In the genomic region with DNA sequence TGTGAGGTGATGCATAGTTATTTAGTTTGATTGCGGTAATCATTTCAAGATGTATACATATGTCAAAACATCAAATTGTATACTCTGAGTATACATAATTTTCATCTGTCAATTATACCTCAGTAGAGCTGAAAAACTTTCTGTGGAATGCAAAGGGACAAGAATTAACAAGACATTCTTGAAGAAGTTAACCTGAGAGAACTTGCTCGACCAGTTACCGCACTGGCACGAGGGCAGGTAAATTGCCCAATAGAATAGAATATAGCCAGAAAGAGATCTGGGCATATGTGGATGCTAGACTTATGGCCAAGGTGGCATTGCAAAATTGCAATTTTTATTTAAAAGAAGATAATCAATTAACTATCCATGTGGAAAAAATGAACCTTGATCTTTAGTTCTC, we compare ENCODE assay signal across 19 cellular contexts. TPM values are rescaled to one million over a fixed set of nuclear protein-coding genes. Genes with fewer than 3 reads are reported as not detected.
"Had no signal": no experiment of that assay in that cellular context is flagged by ENCODE, and none has a peak within 500 bp of the region (broad histone marks: within the 10 kb centered on the region; RNA-seq: fewer than 3 reads in every experiment).

No MANE protein-coding gene starts in this region.

- H3K4me3 ChIP-seq: hepatocyte, lower lobe of right lung, spleen, thoracic aorta, uterus had no signal

- ATAC-seq: left cardiac atrium; stimulated activated memory B cell treated with anti-CD40 and anti-IgM and Interleukin-4, amounts not matched to agents 10 μg/mL and 1 μg/mL and 100 μg/mL, for 72 hours had no signal

- H3K27ac Mint-ChIP-seq: activated naive CD8-positive, alpha-beta T cell treated with anti-CD3 and anti-CD28 coated beads for 36 hours; stimulated activated memory B cell treated with anti-CD40 and anti-IgM and Interleukin-4, amounts not matched to agents 10 μg/mL and 1 μg/mL and 100 μg/mL, for 72 hours had no signal

- H3K4me1 ChIP-seq: lower lobe of right lung, spleen, uterus had no signal

- H3K79me2 ChIP-seq: hepatocyte had no signal

- H3K36me3 ChIP-seq: lower lobe of right lung, spleen, thoracic aorta, uterus had no signal

- H3K36me3 Mint-ChIP-seq: activated naive CD8-positive, alpha-beta T cell treated with anti-CD3 and anti-CD28 coated beads for 36 hours; stimulated activated memory B cell treated with anti-CD40 and anti-IgM and Interleukin-4, amounts not matched to agents 10 μg/mL and 1 μg/mL and 100 μg/mL, for 72 hours had no signal

- H3K27ac ChIP-seq: hepatocyte, lower lobe of right lung, spleen, thoracic aorta, uterus had no signal

- H3K4me2 ChIP-seq: hepatocyte had no signal

- H2AFZ ChIP-seq: hepatocyte had no signal

- H3K4me1 Mint-ChIP-seq: activated naive CD8-positive, alpha-beta T cell treated with anti-CD3 and anti-CD28 coated beads for 36 hours; stimulated activated memory B cell treated with anti-CD40 and anti-IgM and Interleukin-4, amounts not matched to agents 10 μg/mL and 1 μg/mL and 100 μg/mL, for 72 hours had no signal

- H3K4me3 Mint-ChIP-seq: activated naive CD8-positive, alpha-beta T cell treated with anti-CD3 and anti-CD28 coated beads for 36 hours; stimulated activated memory B cell treated with anti-CD40 and anti-IgM and Interleukin-4, amounts not matched to agents 10 μg/mL and 1 μg/mL and 100 μg/mL, for 72 hours had no signal

- H3K9me3 ChIP-seq: lower lobe of right lung, thoracic aorta, uterus had no signal

- H3K27me3 ChIP-seq: hepatocyte, uterus had no signal

- H3K9me3 Mint-ChIP-seq: activated naive CD8-positive, alpha-beta T cell treated with anti-CD3 and anti-CD28 coated beads for 36 hours had no signal

- DNase-seq: activated CD4-positive, alpha-beta T cell treated with anti-CD3 and anti-CD28 coated beads, Interleukin-2, amount 50 U/mL, for 48 hours; activated gamma-delta T cell treated with Interleukin-2 at 50 U/mL for 16 hours; activated naive CD8-positive, alpha-beta T cell treated with anti-CD3 and anti-CD28 coated beads for 36 hours; amygdala; left cardiac atrium; lower lobe of right lung; midbrain; occipital lobe; retina; spleen; stimulated activated CD4-positive, alpha-beta T cell treated with anti-CD3 and anti-CD28 coated beads, Interleukin-4, amount 100 ng/mL, for 4 hours; uterus had no signal

RNA-seq across cellular contexts. Expression of gene GJB6, which starts 42.3 kb away (rescaled TPM):
- total RNA-seq: cardiac septum, dermis microvascular lymphatic vessel endothelial cell, left cardiac atrium, lower lobe of right lung, myocyte, thoracic aorta had no signal
- polyA plus RNA-seq: neural cell had no signal
